10 cellular contexts compared by ENCODE assay signal in the genomic region with DNA sequence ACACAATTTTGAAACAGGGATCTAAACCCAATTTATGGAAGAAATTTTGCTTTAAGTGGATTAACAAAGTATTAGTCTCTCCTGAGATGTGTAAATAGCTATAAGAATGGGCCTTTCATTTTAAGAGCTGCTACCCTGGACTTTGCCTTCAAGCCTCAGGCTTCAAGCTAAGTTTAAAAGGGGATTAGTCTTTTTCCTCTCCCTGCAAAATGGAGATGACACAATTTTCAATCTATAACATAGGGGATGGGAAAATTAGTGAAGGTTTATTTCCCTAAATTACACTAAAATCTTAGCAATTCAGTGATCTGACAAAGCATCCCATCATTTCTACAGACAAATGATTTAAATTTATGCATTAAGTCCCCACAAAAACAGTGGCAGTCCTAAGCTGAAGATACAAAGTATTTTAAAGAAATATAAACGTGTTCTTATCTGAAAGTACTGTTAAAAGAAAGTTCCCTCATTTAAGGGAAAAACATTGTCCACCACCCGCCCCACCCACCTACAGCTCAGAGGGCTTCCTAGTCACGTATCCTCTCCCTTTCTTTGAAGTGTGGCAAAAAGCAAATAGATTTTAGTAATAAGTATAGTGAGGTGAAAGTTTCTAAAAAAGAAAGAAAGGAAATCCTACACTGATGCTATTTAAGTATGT. TPM values are rescaled to one million over a fixed set of nuclear protein-coding genes. Genes with fewer than 3 reads are reported as not detected.
DNase-seq lines count a peak whose midpoint lies in the region; ATAC-seq and TF ChIP-seq lines count a peak whose summit lies in the region.
"Had no signal": no experiment of that assay in that cellular context is flagged by ENCODE, and none has a peak within 500 bp of the region (broad histone marks: within the 10 kb centered on the region; RNA-seq: fewer than 3 reads in every experiment).

No MANE protein-coding gene starts in this region.

- DNase-seq in T-cell (no peak), lower lobe of right lung (no peak), NOMO-1 treated with dmso at 0.1 percent for 144 hours (lab: John Stamatoyannopoulos, UW; ENCODE audit: unreplicated experiment) (no peak), NCI-H226 (no peak), DMS 273 (lab: John Stamatoyannopoulos, UW; ENCODE audit: unreplicated experiment) (no peak)
- DNase-seq: NCI-H187 treated with DMSO at 0.1 percent for 48 hours, right cardiac atrium had no signal

- H3K27me3 Mint-ChIP-seq in T-cell, result no peaks in the 10 kb centered on the region

- H3K36me3 ChIP-seq in lower lobe of right lung, result no peaks in the 10 kb centered on the region

- H3K4me3 ChIP-seq in lower lobe of right lung, result no peak overlapping the region

- TF ChIP-seq CTCF in lower lobe of right lung (IDR thresholded peaks at IDR 0.05), result no peak

- peak overlapping the region; percentile 54 to 79 for H3K27ac Mint-ChIP-seq in T-cell

- no peaks in the 10 kb centered on the region for H3K9me3 Mint-ChIP-seq in T-cell

- POLR2A ChIA-PET in T-cell (lab: Charles Lee), result no interaction called here

- H3K27ac ChIP-seq in lower lobe of right lung, result peak overlapping the region; percentile 12

- no peaks in the 10 kb centered on the region for H3K27me3 ChIP-seq in lower lobe of right lung (ENCODE audit: low read depth)

- peaks cover 69% of the 10 kb centered on the region for H3K4me1 ChIP-seq in lower lobe of right lung

- intact Hi-C loops in lower lobe of right lung (cut with DNase I), result no loop called here

- CTCF ChIA-PET in T-cell (lab: Charles Lee), result interaction anchor here (0.6 to 2.0 kb wide), 6 partner anchors 18 to 1664 kb away, joined by 3 to 6 read pairs (median 4); no protein-coding TSS in a partner anchor

- H3K36me3 Mint-ChIP-seq in T-cell, result no peaks in the 10 kb centered on the region

- peak; percentile 61 for ATAC-seq in GM18520 (IDR thresholded peaks at IDR 0.05; ENCODE audit: unreplicated experiment)
- ATAC-seq in HG02571 (IDR thresholded peaks at IDR 0.05; ENCODE audit: unreplicated experiment), result peak; percentile 77
- peak; percentile 52 to 70 (median 62) for ATAC-seq in T-cell (replicated peaks in 1 of 4)
- no peak for ATAC-seq in lower lobe of right lung
- ATAC-seq in GM21515 (IDR thresholded peaks at IDR 0.05; ENCODE audit: unreplicated experiment), result no peak

- H3K9me3 ChIP-seq in lower lobe of right lung, result no peaks in the 10 kb centered on the region

- peaks cover 18 to 34% (median 20%) of the 10 kb centered on the region in 3 donors for H3K4me1 Mint-ChIP-seq in T-cell

- no peak overlapping the region for H3K4me3 Mint-ChIP-seq in T-cell

RNA-seq across cellular contexts. Expression of gene ARHGAP18, which starts 14.5 kb away (rescaled TPM):
- total RNA-seq in T-cell (1 to 10 TPM; 3.6 to 4.3 (median 4.0) TPM), lower lobe of right lung (57.9 TPM)

Comparison
In these comparisons a context has a peak if more than half of its experiments do, and no peak if none do; other contexts are left out.
1. ATAC-seq: peak in GM18520 (single experiment), HG02571 (single experiment) and T-cell (4 of 4); none in lower lobe of right lung (0 of 2) and GM21515 (single experiment).
2. RNA of gene ARHGAP18, which starts 14.5 kb away (total RNA-seq): 57.9 TPM in lower lobe of right lung (single experiment); 3.6 to 4.3 TPM in T-cell; every median in the first group is over 10 times any median in the second.